Comparison of ENCODE assay signal across 1 cellular context in genomic region chr1:185644531-185644930, GRCh38.
TF ChIP-seq lines count a peak whose summit lies in the region.

No MANE protein-coding gene starts in this region.

TF ChIP-seq in SK-N-SH, 30 proteins besides CTCF, POLR2A, EP300 and RAD21 (continued from another document):
- TF ChIP-seq IRF3 (IDR thresholded peaks at IDR 0.05; ENCODE audit: low read depth, low read length) (no peak), EZH2phosphoT487 (IDR thresholded peaks at IDR 0.05; ENCODE audit: borderline replicate concordance, low read depth) (no peak), NRF1 (IDR thresholded peaks at IDR 0.05; ENCODE audit: low read depth, low read length) (no peak), YY1 (IDR thresholded peaks at IDR 0.05; ENCODE audit: low read depth) (no peak), PBX3 (IDR thresholded peaks at IDR 0.05) (no peak), FOXM1 (IDR thresholded peaks at IDR 0.05; ENCODE audit: low read depth) (no peak), SIN3A (IDR thresholded peaks at IDR 0.05; ENCODE audit: borderline replicate concordance, low read depth, low read length) (no peak), USF1 (IDR thresholded peaks at IDR 0.05; ENCODE audit: borderline replicate concordance, low read depth) (no peak), MEF2A (IDR thresholded peaks at IDR 0.05; ENCODE audit: borderline replicate concordance, low read depth) (no peak), TAF1 (IDR thresholded peaks at IDR 0.05; ENCODE audit: borderline replicate concordance, low read depth, low read length) (no peak), FOSL2 (IDR thresholded peaks at IDR 0.05; ENCODE audit: borderline replicate concordance, low read depth) (no peak)
